Comparison of ENCODE assay signal across 8 cellular contexts in the genomic region with DNA sequence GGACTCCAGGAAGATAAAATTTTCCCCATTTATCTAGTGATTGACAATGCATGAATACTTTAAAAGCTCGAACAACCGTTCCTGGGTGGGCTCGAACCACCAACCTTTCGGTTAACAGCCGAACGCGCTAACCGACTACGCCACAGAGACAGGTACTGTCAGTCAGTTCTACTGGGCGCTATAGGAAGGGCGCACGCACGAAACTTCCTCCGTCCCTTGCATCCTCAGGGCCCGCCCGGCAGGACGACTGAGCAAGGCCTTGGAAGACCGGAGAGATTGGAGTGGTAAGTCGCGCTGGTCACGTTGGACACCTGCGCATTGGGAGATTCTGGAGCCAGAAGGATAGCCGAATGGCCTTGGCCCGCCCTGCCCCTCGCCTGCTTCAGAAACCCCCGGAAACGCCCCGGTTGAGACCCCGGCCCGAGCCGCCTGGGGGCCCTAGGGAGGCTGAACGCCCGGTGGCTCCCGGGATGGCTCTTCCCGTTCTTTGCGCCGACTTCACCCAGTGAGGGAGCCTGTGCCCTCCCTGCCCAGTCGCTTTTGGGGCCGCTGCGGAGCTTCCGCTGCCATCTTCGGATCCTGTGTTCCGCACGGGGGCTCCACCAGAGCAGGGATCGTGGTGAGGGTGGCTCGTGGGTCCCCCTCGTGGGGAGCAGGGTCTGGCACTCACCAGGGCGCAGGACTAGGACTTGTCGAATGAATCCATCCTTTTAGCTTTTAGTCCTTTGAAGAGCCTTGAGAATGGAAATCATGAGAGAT. TPM values are rescaled to one million over a fixed set of nuclear protein-coding genes. Genes with fewer than 3 reads are reported as not detected.
DNase-seq lines count a peak whose midpoint lies in the region; ATAC-seq and TF ChIP-seq lines count a peak whose summit lies in the region.
"Not testable (repeated sequence)": the region's sequence is repeated elsewhere in the genome, so short reads cannot be mapped to it uniquely, and the experiment has no call there.

No MANE protein-coding gene starts in this region.

- H3K27ac Mint-ChIP-seq in Caco-2 (ENCODE audit: unreplicated experiment) = not testable (repeated sequence)
- H3K27ac Mint-ChIP-seq in activated CD8-positive, alpha-beta memory T cell treated with anti-CD3 and anti-CD28 coated beads, Interleukin-2, amount 10 ng/mL, durations not matched to agents 7 days and 5 days = peak overlapping the region; percentile 88
- peak overlapping the region; percentile 99 for H3K27ac Mint-ChIP-seq in central memory CD8-positive, alpha-beta T cell (ENCODE audit: low read depth)

- H3K36me3 Mint-ChIP-seq in Caco-2 (ENCODE audit: insufficient read depth, unreplicated experiment); activated CD8-positive, alpha-beta memory T cell treated with anti-CD3 and anti-CD28 coated beads, Interleukin-2, amount 10 ng/mL, durations not matched to agents 7 days and 5 days: not testable (repeated sequence)
- H3K36me3 Mint-ChIP-seq in central memory CD8-positive, alpha-beta T cell (ENCODE audit: insufficient read depth) = peaks cover 20% of the 10 kb centered on the region

- TF ChIP-seq EP300 in ovary (IDR thresholded peaks at IDR 0.05) = not testable (repeated sequence)

- H3K9me3 Mint-ChIP-seq in Caco-2 (ENCODE audit: unreplicated experiment); activated CD8-positive, alpha-beta memory T cell treated with anti-CD3 and anti-CD28 coated beads, Interleukin-2, amount 10 ng/mL, durations not matched to agents 7 days and 5 days (ENCODE audit: low read depth); central memory CD8-positive, alpha-beta T cell: not testable (repeated sequence)

- not testable (repeated sequence) for TF ChIP-seq POLR2A in ovary (IDR thresholded peaks at IDR 0.05)

- POLR2A ChIA-PET in Caco-2 (lab: Charles Lee) = not testable (repeated sequence)

- H3K4me3 Mint-ChIP-seq in Caco-2 (ENCODE audit: unreplicated experiment) = peak overlapping the region; percentile 56
- peak overlapping the region; percentile 91 for H3K4me3 Mint-ChIP-seq in activated CD8-positive, alpha-beta memory T cell treated with anti-CD3 and anti-CD28 coated beads, Interleukin-2, amount 10 ng/mL, durations not matched to agents 7 days and 5 days
- H3K4me3 Mint-ChIP-seq in central memory CD8-positive, alpha-beta T cell = peak overlapping the region; percentile 86

- 0 to 1% methylated on average over 42 to 49 of the region's 49 CpGs; no CpG with 5 or more reads in 1 of the 3 donors for WGBS in ovary, 3 donors

- not testable (repeated sequence) for H3K4me1 ChIP-seq in Caco-2; RWPE2 (ENCODE audit: insufficient read depth, poor library complexity, severe bottlenecking); iPS-20b (ENCODE audit: insufficient read depth, low read length); ovary (ENCODE audit: insufficient read depth)

- intact Hi-C loops in Caco-2 (cut with micrococcal nuclease; ENCODE audit: unreplicated experiment); ovary (cut with DNase I): not testable (repeated sequence)

- DNase-seq in Caco-2 (peak; percentile 38 to 48), HuH-7 (ENCODE audit: low spot score) (peak; percentile 38), RWPE2 (ENCODE audit: low spot score) (peak; percentile 79), ovary (peak in 4 of 5 donors; percentile 83 to 89 (median 87))
- DNase-seq in activated CD8-positive, alpha-beta memory T cell treated with anti-CD3 and anti-CD28 coated beads, Interleukin-2, amount 10 ng/mL, durations not matched to agents 7 days and 5 days = peak; percentile 88
- peak; percentile 73 to 83 for DNase-seq in central memory CD8-positive, alpha-beta T cell (ENCODE audit: low spot score in 2 of 2)
- DNase-seq in stimulated activated CD8-positive, alpha-beta memory T cell treated with anti-CD3 and anti-CD28 coated beads, Interleukin-4, amount 100 ng/mL, for 48 hours = peak; percentile 83

- not testable (repeated sequence) for TF ChIP-seq CTCF in Caco-2 (IDR thresholded peaks at IDR 0.05; ENCODE audit: insufficient read depth in 1 of 2, low read depth in 1 of 2, low read length in 1 of 2, severe bottlenecking in 1 of 2, unreplicated experiment in 1 of 2); ovary (IDR thresholded peaks at IDR 0.05)
- peak; percentile 54 for TF ChIP-seq CTCF in RWPE2 (IDR thresholded peaks at IDR 0.05; ENCODE audit: poor library complexity, severe bottlenecking)

- H3K27me3 ChIP-seq in Caco-2 (replicated peaks; ENCODE audit: control insufficient read depth, insufficient read depth, low read length); RWPE2 (ENCODE audit: insufficient read depth, poor library complexity, severe bottlenecking); iPS-20b (ENCODE audit: insufficient read depth, low read length); ovary: not testable (repeated sequence)

- BruUV-seq in Caco-2 (replicated peaks; lab: Mats Ljungman, UMichigan) = not testable (repeated sequence)

- not testable (repeated sequence) for H3K4me1 Mint-ChIP-seq in Caco-2 (ENCODE audit: low read depth, unreplicated experiment); activated CD8-positive, alpha-beta memory T cell treated with anti-CD3 and anti-CD28 coated beads, Interleukin-2, amount 10 ng/mL, durations not matched to agents 7 days and 5 days; central memory CD8-positive, alpha-beta T cell

- not testable (repeated sequence) for H3K27me3 Mint-ChIP-seq in Caco-2 (ENCODE audit: insufficient read depth, unreplicated experiment); activated CD8-positive, alpha-beta memory T cell treated with anti-CD3 and anti-CD28 coated beads, Interleukin-2, amount 10 ng/mL, durations not matched to agents 7 days and 5 days; central memory CD8-positive, alpha-beta T cell

- not testable (repeated sequence) for ATAC-seq in RWPE2 (ENCODE audit: low read depth); activated CD8-positive, alpha-beta memory T cell treated with anti-CD3 and anti-CD28 coated beads, Interleukin-2, amount 10 ng/mL, durations not matched to agents 7 days and 5 days; central memory CD8-positive, alpha-beta T cell (replicated peaks; ENCODE audit: extremely low read depth, poor library complexity, severe bottlenecking)

- H3K27ac ChIP-seq in RWPE2 (ENCODE audit: poor library complexity, severe bottlenecking) (peak overlapping the region; percentile 55), ovary (peak overlapping the region; percentile 83 to 90)
- not testable (repeated sequence) for H3K27ac ChIP-seq in iPS-20b (ENCODE audit: low read length)

- CTCF ChIA-PET in Caco-2 (lab: Charles Lee); activated CD8-positive, alpha-beta memory T cell treated with anti-CD3 and anti-CD28 coated beads, Interleukin-2, amount 10 ng/mL, durations not matched to agents 7 days and 5 days (lab: Charles Lee): not testable (repeated sequence)

- H3K4me3 ChIP-seq in Caco-2 (ENCODE audit: low read depth, low read length) (peak overlapping the region; percentile 21; the same call in 1 of the 2 replicates), RWPE2 (ENCODE audit: severe bottlenecking) (peak overlapping the region; percentile 52), iPS-20b (ENCODE audit: low read length) (peak overlapping the region; percentile 67)
- not testable (repeated sequence) for H3K4me3 ChIP-seq in ovary

- peak overlapping the region; percentile 32; the same call in 1 of the 2 replicates for H3K9ac ChIP-seq in iPS-20b (ENCODE audit: low read depth, low read length)

- not testable (repeated sequence) for H3K36me3 ChIP-seq in Caco-2 (ENCODE audit: control insufficient read depth, insufficient read depth, low read length); RWPE2 (ENCODE audit: low read depth); iPS-20b (ENCODE audit: insufficient read depth, low read depth, low read length); ovary

- not testable (repeated sequence) for H3K9me3 ChIP-seq in Caco-2; RWPE2 (ENCODE audit: severe bottlenecking); iPS-20b (ENCODE audit: insufficient read depth, low read depth, low read length); ovary

RNA-seq across cellular contexts. Expression of a gene that starts 45.2 kb away (rescaled TPM):
- total RNA-seq in Caco-2 (2022) (not detected in 2 replicates), ovary (not detected)
- not detected for total RNA-seq in activated CD8-positive, alpha-beta memory T cell treated with anti-CD3 and anti-CD28 coated beads, Interleukin-2, amount 10 ng/mL, durations not matched to agents 7 days and 5 days
- polyA plus RNA-seq in ovary = not detected

Comparison
In these comparisons a context has a peak if more than half of its experiments do, and no peak if none do; other contexts are left out.
1. DNase-seq: peak in every context shown above with its lines; median percentile 88 in activated CD8-positive, alpha-beta memory T cell treated with anti-CD3 and anti-CD28 coated beads, Interleukin-2, amount 10 ng/mL, durations not matched to agents 7 days and 5 days; 87 in ovary; 83 in stimulated activated CD8-positive, alpha-beta memory T cell treated with anti-CD3 and anti-CD28 coated beads, Interleukin-4, amount 100 ng/mL, for 48 hours; 79 in RWPE2; 78 in central memory CD8-positive, alpha-beta T cell; 43 in Caco-2; 38 in HuH-7.